1 cellular context compared by ENCODE assay signal in genomic region chr16:1960665-1961630, GRCh38.
TF ChIP-seq lines count a peak whose summit lies in the region.

No MANE protein-coding gene starts in this region.

TF ChIP-seq in HEK293, 187 proteins besides CTCF, POLR2A, EP300 and RAD21 (continued from another document and continues in another):
- TF ChIP-seq ZNF692 (tag by site-specific recombination; IDR thresholded peaks at IDR 0.05) (no peak; the same call in 1 of the 2 replicates), ZNF530 (tag by site-specific recombination; IDR thresholded peaks at IDR 0.05; ENCODE audit: low read depth) (no peak), EGR2 (tag by site-specific recombination; IDR thresholded peaks at IDR 0.05; ENCODE audit: low read depth) (no peak), ZNF223 (tag by site-specific recombination; IDR thresholded peaks at IDR 0.05) (no peak), ZXDB (tag by site-specific recombination; IDR thresholded peaks at IDR 0.05) (peak; percentile 74), ZSCAN30 (tag by site-specific recombination; IDR thresholded peaks at IDR 0.05) (peak; percentile 63), ZNF146 (tag by site-specific recombination; IDR thresholded peaks at IDR 0.05) (0 out of 2 replicates have a peak, but pooled peaks have one; percentile 9), ZFP69B (tag by site-specific recombination; IDR thresholded peaks at IDR 0.05) (no peak), GFI1B (tag by site-specific recombination; IDR thresholded peaks at IDR 0.05) (0 out of 2 replicates have a peak, but pooled peaks have one; percentile 5), ZNF621 (tag by site-specific recombination; IDR thresholded peaks at IDR 0.05) (no peak), ZNF600 (tag by site-specific recombination; IDR thresholded peaks at IDR 0.05) (peak; percentile 82), ZNF645 (tag by site-specific recombination; IDR thresholded peaks at IDR 0.05) (no peak), ZNF510 (tag by site-specific recombination; IDR thresholded peaks at IDR 0.05; ENCODE audit: insufficient replicate concordance) (no peak), ZNF639 (tag by site-specific recombination; IDR thresholded peaks at IDR 0.05) (peak; percentile 38; the same call in 1 of the 2 replicates), ZNF449 (tag by site-specific recombination; IDR thresholded peaks at IDR 0.05) (peak; percentile 59; the same call in 1 of the 2 replicates), ZNF184 (tag by site-specific recombination; IDR thresholded peaks at IDR 0.05) (no peak), ZNF394 (tag by site-specific recombination; IDR thresholded peaks at IDR 0.05; ENCODE audit: borderline replicate concordance) (no peak), ZSCAN23 (tag by site-specific recombination; IDR thresholded peaks at IDR 0.05) (no peak), ZNF292 (tag by site-specific recombination; IDR thresholded peaks at IDR 0.05; ENCODE audit: borderline replicate concordance, low read depth) (no peak), ZNF654 (tag by site-specific recombination; IDR thresholded peaks at IDR 0.05; ENCODE audit: low read depth) (no peak), ZBTB10 (tag by site-specific recombination; IDR thresholded peaks at IDR 0.05) (no peak), ZNF488 (tag by site-specific recombination; IDR thresholded peaks at IDR 0.05) (no peak), ZNF416 (tag by site-specific recombination; IDR thresholded peaks at IDR 0.05) (no peak), ZNF701 (tag by site-specific recombination; IDR thresholded peaks at IDR 0.05) (no peak), YY2 (tag by site-specific recombination; IDR thresholded peaks at IDR 0.05) (no peak), ZNF202 (tag by site-specific recombination; IDR thresholded peaks at IDR 0.05; ENCODE audit: borderline replicate concordance) (no peak), MZF1 (tag by site-specific recombination; IDR thresholded peaks at IDR 0.05; ENCODE audit: borderline replicate concordance) (peak; percentile 64; the same call in 1 of the 2 replicates), ZNF398 (tag by site-specific recombination; IDR thresholded peaks at IDR 0.05) (no peak), ZNF138 (tag by site-specific recombination; IDR thresholded peaks at IDR 0.05; ENCODE audit: borderline replicate concordance) (no peak), ZNF169 (tag by site-specific recombination; IDR thresholded peaks at IDR 0.05) (no peak), KLF16 (tag by site-specific recombination; IDR thresholded peaks at IDR 0.05) (no peak; the same call in 1 of the 2 replicates), ZNF561 (tag by site-specific recombination; IDR thresholded peaks at IDR 0.05; ENCODE audit: borderline replicate concordance) (no peak; the same call in 1 of the 2 replicates), KLF9 (tag by site-specific recombination; IDR thresholded peaks at IDR 0.05; ENCODE audit: low read depth) (no peak), RBAK (tag by site-specific recombination; IDR thresholded peaks at IDR 0.05) (no peak), GLIS2 (tag by site-specific recombination; IDR thresholded peaks at IDR 0.05) (peak; percentile 45), ZNF544 (tag by site-specific recombination; IDR thresholded peaks at IDR 0.05) (no peak), ZNF404 (tag by site-specific recombination; IDR thresholded peaks at IDR 0.05) (no peak), ZNF248 (tag by site-specific recombination; IDR thresholded peaks at IDR 0.05) (no peak), PRDM1 (tag by site-specific recombination; IDR thresholded peaks at IDR 0.05) (no peak), REST (tag by site-specific recombination; IDR thresholded peaks at IDR 0.05) (peak; percentile 74), ZFP41 (tag by site-specific recombination; IDR thresholded peaks at IDR 0.05; ENCODE audit: borderline replicate concordance) (no peak), ZNF768 (tag by site-specific recombination; IDR thresholded peaks at IDR 0.05) (0 out of 2 replicates have a peak, but pooled peaks have one; percentile 19), ZBTB21 (tag by site-specific recombination; IDR thresholded peaks at IDR 0.05) (no peak), ZNF664 (tag by site-specific recombination; IDR thresholded peaks at IDR 0.05) (no peak), ZNF148 (tag by site-specific recombination; IDR thresholded peaks at IDR 0.05; ENCODE audit: borderline replicate concordance) (no peak), PBX3 (CRISPR knock-in tag; IDR thresholded peaks at IDR 0.05) (no peak)
